Comparison of ENCODE assay signal across 15 cellular contexts in the genomic region with DNA sequence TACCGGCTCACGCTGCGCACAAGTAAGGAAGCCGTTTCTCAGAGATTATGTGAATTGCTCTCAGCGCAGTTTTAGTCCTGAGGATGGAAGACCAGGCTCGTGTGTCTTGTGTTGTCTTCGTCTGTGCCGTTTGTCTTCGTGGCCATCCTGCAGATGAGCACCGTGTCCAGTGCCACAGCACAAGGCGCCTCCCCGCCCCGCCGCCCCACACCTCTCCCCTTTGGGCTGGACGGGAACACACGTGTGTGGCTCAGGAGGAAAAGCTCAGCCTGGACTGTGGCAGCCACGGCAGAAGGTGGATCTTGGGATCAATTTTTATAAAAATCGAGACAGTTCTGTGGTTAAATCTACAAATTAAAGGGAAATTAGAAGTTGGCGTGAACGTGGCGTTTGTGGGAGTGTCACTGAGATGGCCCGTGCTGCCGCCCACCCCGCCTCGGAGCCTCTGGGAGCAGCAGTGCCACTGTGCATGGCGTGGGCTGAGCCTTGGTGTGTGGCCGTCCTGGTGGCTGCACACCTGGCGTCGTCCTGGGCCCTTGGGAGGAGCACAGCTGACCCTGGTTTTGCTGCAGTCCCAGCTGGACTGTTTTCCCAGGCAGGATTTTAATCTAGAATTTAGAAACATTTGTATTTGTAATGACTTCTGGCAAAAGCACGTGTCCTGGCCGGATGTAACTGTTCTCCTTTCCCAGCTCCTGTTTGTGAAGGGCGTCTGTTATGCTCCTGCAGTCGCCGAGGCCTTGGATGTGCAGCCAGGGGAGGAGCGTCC. TPM values are rescaled to one million over a fixed set of nuclear protein-coding genes. Genes with fewer than 3 reads are reported as not detected.
DNase-seq lines count a peak whose midpoint lies in the region; ATAC-seq and TF ChIP-seq lines count a peak whose summit lies in the region.
"Had no signal": no experiment of that assay in that cellular context is flagged by ENCODE, and none has a peak within 500 bp of the region (broad histone marks: within the 10 kb centered on the region; RNA-seq: fewer than 3 reads in every experiment).

No MANE protein-coding gene starts in this region.

- peaks cover 0 to 73% (median 8%) of the 10 kb centered on the region in 11 experiments; a peak in 15 of 22 replicates for H3K36me3 ChIP-seq in BLaER1 treated with 17β-estradiol and CSF1 and Interleukin-3, amounts not matched to agents 10 nM and 100 nM

- H3K27ac ChIP-seq in BLaER1 treated with 17β-estradiol and CSF1 and Interleukin-3, amounts not matched to agents 10 nM and 100 nM, result peak overlapping the region in 6 of 11 experiments; percentile 35 to 82 (median 70); a peak in 10 of 22 replicates
- peak overlapping the region; percentile 36 for H3K27ac ChIP-seq in temporal lobe (ENCODE audit: low read depth, low read length)
- H3K27ac ChIP-seq: HL-60 had no signal

- peaks cover 0 to 77% (median 0%) of the 10 kb centered on the region in 11 experiments; a peak in 8 of 22 replicates for H3K27me3 ChIP-seq in BLaER1 treated with 17β-estradiol and CSF1 and Interleukin-3, amounts not matched to agents 10 nM and 100 nM
- H3K27me3 ChIP-seq: BE2C had no signal

- H3K4me1 Mint-ChIP-seq in WTC11 (no peaks in the 10 kb centered on the region), glutamatergic neuron (ENCODE audit: low read depth, unreplicated experiment) (peaks cover 22% of the 10 kb centered on the region)
- H3K4me1 Mint-ChIP-seq: CD8-positive, alpha-beta memory T cell; GM23338 had no signal

- peaks cover 73 to 100% (median 100%) of the 10 kb centered on the region in 10 experiments for H3K4me1 ChIP-seq in BLaER1 treated with 17β-estradiol and CSF1 and Interleukin-3, amounts not matched to agents 10 nM and 100 nM

- peaks cover 18% of the 10 kb centered on the region for H3K36me3 Mint-ChIP-seq in WTC11
- H3K36me3 Mint-ChIP-seq in glutamatergic neuron (ENCODE audit: unreplicated experiment), result no peaks in the 10 kb centered on the region

- H3K4me3 Mint-ChIP-seq in WTC11, result no peak overlapping the region
- H3K4me3 Mint-ChIP-seq in glutamatergic neuron (ENCODE audit: unreplicated experiment), result no peak overlapping the region
- H3K4me3 Mint-ChIP-seq: GM23338 had no signal

- DNase-seq in WTC11 (ENCODE audit: low spot score) (no peak), glutamatergic neuron (no peak), AG20443 (ENCODE audit: low spot score) (no peak)
- DNase-seq: BE2C; CD8-positive, alpha-beta memory T cell; DMS53; GF-D8; H7; KG1 had no signal

- TF ChIP-seq CTCF in WTC11 (IDR thresholded peaks at IDR 0.05) (no peak), glutamatergic neuron (IDR thresholded peaks at IDR 0.05; ENCODE audit: partially characterized antibody, unreplicated experiment) (no peak)

- CTCF ChIA-PET in WTC11 (lab: Charles Lee), result no interaction called here

- H4K20me1 ChIP-seq in BLaER1 treated with 17β-estradiol and CSF1 and Interleukin-3, amounts not matched to agents 10 nM and 100 nM, result peaks cover 5 to 100% (median 83%) of the 10 kb centered on the region in 11 experiments; a peak in 20 of 22 replicates

- ATAC-seq in WTC11, result no peak
- ATAC-seq in GM18502 (IDR thresholded peaks at IDR 0.05; ENCODE audit: poor library complexity, unreplicated experiment), result no peak
- ATAC-seq in HG02852 (IDR thresholded peaks at IDR 0.05; ENCODE audit: unreplicated experiment), result no peak
- ATAC-seq: GM23338 had no signal

- peak overlapping the region in 3 of 10 experiments; percentile 12 to 37 (median 23); a peak in 1 of 20 replicates for H3K4me3 ChIP-seq in BLaER1 treated with 17β-estradiol and CSF1 and Interleukin-3, amounts not matched to agents 10 nM and 100 nM
- H3K4me3 ChIP-seq: GM23338 had no signal

- H3K9me3 ChIP-seq in BLaER1 treated with 17β-estradiol and CSF1 and Interleukin-3, amounts not matched to agents 10 nM and 100 nM (replicated peaks in 1 of 11), result no peaks in the 10 kb centered on the region
- H3K9me3 ChIP-seq: BE2C had no signal

- H3K27ac Mint-ChIP-seq in WTC11, result 0 out of 2 replicates have a peak overlapping the region, but pooled peaks have one; percentile 15
- H3K27ac Mint-ChIP-seq in glutamatergic neuron (ENCODE audit: unreplicated experiment), result peak overlapping the region; percentile 66
- H3K27ac Mint-ChIP-seq: CD8-positive, alpha-beta memory T cell; GM23338 had no signal

- H3K27me3 Mint-ChIP-seq in WTC11 (ENCODE audit: low read depth) (no peaks in the 10 kb centered on the region), glutamatergic neuron (ENCODE audit: unreplicated experiment) (peaks cover 22% of the 10 kb centered on the region)
- H3K27me3 Mint-ChIP-seq: CD8-positive, alpha-beta memory T cell had no signal

- POLR2A ChIA-PET in WTC11 (lab: Charles Lee), result no interaction called here

- H3K9ac ChIP-seq in BLaER1 treated with 17β-estradiol and CSF1 and Interleukin-3, amounts not matched to agents 10 nM and 100 nM, result peak overlapping the region in 6 of 11 experiments; percentile 11 to 72 (median 60); a peak in 10 of 22 replicates

- H3K9me3 Mint-ChIP-seq in WTC11, result no peaks in the 10 kb centered on the region
- H3K9me3 Mint-ChIP-seq in glutamatergic neuron (ENCODE audit: unreplicated experiment), result peaks cover 26% of the 10 kb centered on the region
- H3K9me3 Mint-ChIP-seq: CD8-positive, alpha-beta memory T cell; GM23338 had no signal

- H3K4me2 ChIP-seq in BLaER1 treated with 17β-estradiol and CSF1 and Interleukin-3, amounts not matched to agents 10 nM and 100 nM, result peak overlapping the region; percentile 68 to 97 (median 87)
- H3K4me2 ChIP-seq: GM23338 had no signal

TF ChIP-seq in WTC11, 78 proteins besides CTCF, POLR2A, EP300 and RAD21:
- TF ChIP-seq TEAD1 (CRISPR knock-in tag; IDR thresholded peaks at IDR 0.05), result no peak
- TF ChIP-seq NR3C1 (CRISPR knock-in tag; conservative IDR thresholded peaks at IDR 0.05; ENCODE audit: low read depth), result no peak
- TF ChIP-seq CDX4 (CRISPR knock-in tag; IDR thresholded peaks at IDR 0.05; ENCODE audit: borderline replicate concordance), result no peak
- TF ChIP-seq ZNF425 (CRISPR knock-in tag; conservative IDR thresholded peaks at IDR 0.05), result no peak
- TF ChIP-seq, protein P1, sequence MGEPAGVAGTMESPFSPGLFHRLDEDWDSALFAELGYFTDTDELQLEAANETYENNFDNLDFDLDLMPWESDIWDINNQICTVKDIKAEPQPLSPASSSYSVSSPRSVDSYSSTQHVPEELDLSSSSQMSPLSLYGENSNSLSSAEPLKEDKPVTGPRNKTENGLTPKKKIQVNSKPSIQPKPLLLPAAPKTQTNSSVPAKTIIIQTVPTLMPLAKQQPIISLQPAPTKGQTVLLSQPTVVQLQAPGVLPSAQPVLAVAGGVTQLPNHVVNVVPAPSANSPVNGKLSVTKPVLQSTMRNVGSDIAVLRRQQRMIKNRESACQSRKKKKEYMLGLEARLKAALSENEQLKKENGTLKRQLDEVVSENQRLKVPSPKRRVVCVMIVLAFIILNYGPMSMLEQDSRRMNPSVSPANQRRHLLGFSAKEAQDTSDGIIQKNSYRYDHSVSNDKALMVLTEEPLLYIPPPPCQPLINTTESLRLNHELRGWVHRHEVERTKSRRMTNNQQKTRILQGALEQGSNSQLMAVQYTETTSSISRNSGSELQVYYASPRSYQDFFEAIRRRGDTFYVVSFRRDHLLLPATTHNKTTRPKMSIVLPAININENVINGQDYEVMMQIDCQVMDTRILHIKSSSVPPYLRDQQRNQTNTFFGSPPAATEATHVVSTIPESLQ (CRISPR knock-in tag; IDR thresholded peaks at IDR 0.05), result no peak
- TF ChIP-seq GRHL2 (CRISPR knock-in tag; IDR thresholded peaks at IDR 0.05; ENCODE audit: insufficient replicate concordance, severe bottlenecking), result no peak
- no peak for TF ChIP-seq CREB1 (CRISPR knock-in tag; IDR thresholded peaks at IDR 0.05)

RNA-seq across cellular contexts. Expression of gene MUC6, which starts 25.8 kb away (rescaled TPM):
- total RNA-seq in WTC11 (2021), result 0.05 to 0.13 TPM (median 0.07 TPM) in 3 replicates
- not detected for total RNA-seq in glutamatergic neuron (ENCODE audit: unreplicated experiment)
- total RNA-seq in temporal lobe, result under 0.01 TPM
- total RNA-seq: CD8-positive, alpha-beta memory T cell; GM23338; H7 had no signal
